ENCODE assay signal across 8 cellular contexts in the genomic region with DNA sequence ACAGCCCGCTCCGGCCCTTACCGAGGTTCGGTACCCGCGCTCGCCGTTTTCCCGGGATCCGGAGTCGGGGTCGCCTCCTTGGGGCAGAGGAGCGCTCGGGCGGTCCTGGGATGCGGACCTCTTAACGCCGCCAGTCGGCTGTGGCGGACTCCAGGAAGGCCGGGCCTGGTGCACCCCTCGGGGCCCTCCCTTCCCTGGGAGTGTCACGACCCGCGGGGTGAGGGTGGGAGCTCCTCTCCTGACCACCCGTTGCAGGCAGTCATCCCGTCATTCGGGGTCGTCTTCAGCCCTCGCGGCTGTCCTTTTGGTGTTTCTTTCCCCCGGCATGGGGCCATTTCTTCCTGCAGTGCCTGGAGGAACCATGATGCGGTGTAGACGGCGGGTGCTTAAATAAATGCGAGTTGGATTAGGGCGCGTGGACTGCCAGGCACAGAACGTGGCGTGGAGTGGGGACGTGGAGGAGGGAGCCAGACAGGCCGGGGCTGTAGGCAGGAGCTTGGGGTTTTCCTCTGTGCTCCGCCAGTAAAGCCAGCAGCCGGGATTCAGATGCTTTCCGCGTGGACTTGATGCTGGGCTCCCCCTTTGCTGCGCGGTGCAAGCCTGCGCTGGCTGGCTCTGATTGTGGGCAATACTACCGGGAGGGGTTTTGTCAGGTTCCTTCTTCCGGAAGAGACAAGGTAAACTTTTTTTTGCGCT. TPM values are rescaled to one million over a fixed set of nuclear protein-coding genes. Genes with fewer than 3 reads are reported as not detected.
A peak's percentile ranks its signal among the peaks of the same experiment; 100 is the strongest.
DNase-seq lines count a peak whose midpoint lies in the region; ATAC-seq, FAIRE-seq and TF ChIP-seq lines count a peak whose summit lies in the region.

No MANE protein-coding gene starts in this region.

- intact Hi-C loops in kidney (cut with DNase I): no loop called here

- H4K20me1 ChIP-seq in DND-41 (ENCODE audit: insufficient read depth, low read length): no peaks in the 10 kb centered on the region; the same call in 1 of the 2 replicates

- H2AFZ ChIP-seq in DND-41 (ENCODE audit: low read depth, low read length): peak overlapping the region; percentile 94

- peak; percentile 52 for DNase-seq in DND-41
- peak; percentile 23 for DNase-seq in HuH-7 (ENCODE audit: low spot score)
- peak; percentile 45 for DNase-seq in WERI-Rb-1
- peak in 1 of 2 donors; percentile 55 for DNase-seq in cardiac fibroblast (ENCODE audit: low read depth in 2 of 2)
- DNase-seq in kidney: peak; percentile 87
- peak; percentile 17 to 35 for DNase-seq in stimulated activated CD4-positive, alpha-beta T cell treated with anti-CD3 and anti-CD28 coated beads, Interleukin-15, amount 100 ng/mL, for 1 hour (ENCODE audit: low read depth in 1 of 2, low spot score in 1 of 2)
- no peak for DNase-seq in NCI-H510A treated with DMSO at 0.1 percent for 48 hours (lab: John Stamatoyannopoulos, UW)

- H3K4me1 ChIP-seq in DND-41 (ENCODE audit: insufficient read depth, low read length) (peaks cover 28% of the 10 kb centered on the region), kidney (ENCODE audit: control insufficient read depth in 1 of 2, insufficient read depth in 1 of 2, low read depth in 1 of 2, low read length in 2 of 2) (peaks cover 0 to 2% of the 10 kb centered on the region in 2 donors)

- ATAC-seq in DND-41 (ENCODE audit: insufficient read depth, low read depth): peak; percentile 34
- peak; percentile 26 for ATAC-seq in GM21390 (IDR thresholded peaks at IDR 0.05; ENCODE audit: unreplicated experiment)

- peak overlapping the region; percentile 96 for H3K4me2 ChIP-seq in DND-41 (ENCODE audit: insufficient read depth, low read length)

- no peak for FAIRE-seq in kidney (lab: Jason Lieb, UNC)

- H3K9ac ChIP-seq in DND-41 (ENCODE audit: low read depth, low read length): peak overlapping the region; percentile 85
- peak overlapping the region; percentile 7 to 85 for H3K9ac ChIP-seq in kidney (ENCODE audit: low read length in 2 of 2)

- H3K27me3 ChIP-seq in DND-41 (ENCODE audit: insufficient read depth, low read length, poor library complexity) (no peaks in the 10 kb centered on the region), WERI-Rb-1 (ENCODE audit: insufficient read depth, low read depth, severe bottlenecking) (no peaks in the 10 kb centered on the region)

- peak overlapping the region; percentile 91 to 99 for H3K4me3 ChIP-seq in DND-41 (ENCODE audit: low read depth in 1 of 2, low read length in 2 of 2)
- H3K4me3 ChIP-seq in WERI-Rb-1 (ENCODE audit: low read depth, low read length): peak overlapping the region; percentile 89
- H3K4me3 ChIP-seq in cardiac fibroblast (replicated peaks in 1 of 2; ENCODE audit: low read depth in 2 of 2, low read length in 2 of 2): peak overlapping the region; percentile 92 to 94
- peak overlapping the region; percentile 92 to 97 for H3K4me3 ChIP-seq in kidney (ENCODE audit: low read length in 2 of 2)

- H3K79me2 ChIP-seq in DND-41 (ENCODE audit: insufficient read depth, low read length): peaks cover 47% of the 10 kb centered on the region

- H3K9me3 ChIP-seq in DND-41 (ENCODE audit: insufficient read depth, low read length, severe bottlenecking): no peaks in the 10 kb centered on the region
- no peaks in the 10 kb centered on the region for H3K9me3 ChIP-seq in WERI-Rb-1 (ENCODE audit: severe bottlenecking)
- H3K9me3 ChIP-seq in kidney (ENCODE audit: control insufficient read depth in 1 of 2, low read length in 2 of 2): no peaks in the 10 kb centered on the region

- peak overlapping the region; percentile 64 for H3K27ac ChIP-seq in DND-41 (ENCODE audit: low read length)
- H3K27ac ChIP-seq in WERI-Rb-1: peak overlapping the region; percentile 91
- H3K27ac ChIP-seq in kidney (ENCODE audit: low read depth in 2 of 2, low read length in 2 of 2): peak overlapping the region; percentile 99

- H3K36me3 ChIP-seq in DND-41 (ENCODE audit: insufficient read depth, low read length) (no peaks in the 10 kb centered on the region; the same call in 1 of the 2 replicates), WERI-Rb-1 (no peaks in the 10 kb centered on the region), kidney (ENCODE audit: control insufficient read depth in 1 of 2, insufficient read depth in 2 of 2, low read length in 2 of 2) (no peaks in the 10 kb centered on the region)

- no peak for TF ChIP-seq CTCF in DND-41 (IDR thresholded peaks at IDR 0.05; ENCODE audit: borderline replicate concordance, extremely low read depth, low read length, poor library complexity, severe bottlenecking)
- no peak for TF ChIP-seq CTCF in WERI-Rb-1 (IDR thresholded peaks at IDR 0.05; ENCODE audit: low read depth, low read length)
- TF ChIP-seq CTCF in cardiac fibroblast (IDR thresholded peaks at IDR 0.05; ENCODE audit: low read depth, low read length): no peak
- TF ChIP-seq CTCF in kidney (IDR thresholded peaks at IDR 0.05; ENCODE audit: borderline replicate concordance, extremely low read depth, insufficient read depth): no peak

RNA-seq across cellular contexts. Expression of a gene that starts 0.8 kb away (rescaled TPM):
- total RNA-seq in kidney: 47.1 TPM
- 7.1 TPM for polyA plus RNA-seq in kidney (ENCODE audit: insufficient read depth, low read depth, low replicate concordance)
